ENCODE assay signal across 11 cellular contexts in genomic region chr3:40972350-40972749, GRCh38.
A peak's percentile ranks its signal among the peaks of the same experiment; 100 is the strongest.
DNase-seq lines count a peak whose midpoint lies in the region; ATAC-seq, FAIRE-seq and TF ChIP-seq lines count a peak whose summit lies in the region.
"Had no signal": no experiment of that assay in that cellular context is flagged by ENCODE, and none has a peak within 500 bp of the region (broad histone marks: within the 10 kb centered on the region; RNA-seq: fewer than 3 reads in every experiment).

No MANE protein-coding gene starts in this region.

- CTCF ChIA-PET in IMR-90 (lab: Yijun Ruan, JAX): no interaction called here

- no peak overlapping the region for H4K8ac ChIP-seq in IMR-90 (ENCODE audit: low read depth in 2 of 2, low read length in 2 of 2)

- no peak overlapping the region for H2BK15ac ChIP-seq in IMR-90 (ENCODE audit: low read depth, low read length)

- H2AK9ac ChIP-seq in IMR-90 (replicated peaks; ENCODE audit: low read depth, low read length, poor library complexity): no peak overlapping the region

- H3K9ac ChIP-seq in IMR-90 (ENCODE audit: low read depth, low read length): no peak overlapping the region

- no peak overlapping the region for H3K23ac ChIP-seq in IMR-90 (ENCODE audit: low read depth, low read length)

- H3K18ac ChIP-seq in IMR-90 (ENCODE audit: low read depth, low read length): no peak overlapping the region

- no peak overlapping the region for H2AK5ac ChIP-seq in IMR-90 (ENCODE audit: low read depth, low read length)

- no peaks in the 10 kb centered on the region for H4K20me1 ChIP-seq in IMR-90 (ENCODE audit: insufficient read depth, low read length)

- no peaks in the 10 kb centered on the region for H3K79me2 ChIP-seq in ACC112 (ENCODE audit: control insufficient read depth, insufficient read depth, low read length, unreplicated experiment)

- no CpG with 5 or more reads among the region's 4 CpGs for WGBS in IMR-90 (ENCODE audit: extremely low coverage in 2 of 2, insufficient read length in 1 of 2), 2 experiments
- 72 to 73% methylated on average over 4 of the region's 4 CpGs for WGBS in pancreas, 2 donors

- TF ChIP-seq CTCF in IMR-90 (conservative IDR thresholded peaks at IDR 0.05; ENCODE audit: low read depth, low read length): no peak
- no peak for TF ChIP-seq CTCF in breast epithelium (IDR thresholded peaks at IDR 0.05)
- no peak for TF ChIP-seq CTCF in pancreas (IDR thresholded peaks at IDR 0.05)
- TF ChIP-seq CTCF in mucosa of descending colon (IDR thresholded peaks at IDR 0.05): no peak

- no peak overlapping the region for H2BK120ac ChIP-seq in IMR-90 (ENCODE audit: low read depth, low read length)

- H3K36me3 ChIP-seq in ACC112 (ENCODE audit: insufficient read depth, low read length) (no peaks in the 10 kb centered on the region), IMR-90 (ENCODE audit: control insufficient read depth, insufficient read depth, low read length) (no peaks in the 10 kb centered on the region), breast epithelium (no peaks in the 10 kb centered on the region), pancreas (no peaks in the 10 kb centered on the region), mucosa of descending colon (ENCODE audit: low read depth) (no peaks in the 10 kb centered on the region), H7 (replicated peaks; ENCODE audit: control insufficient read depth, insufficient read depth, low read length) (no peaks in the 10 kb centered on the region)
- H3K36me3 ChIP-seq: thoracic aorta had no signal

- ATAC-seq in IMR-90 (ENCODE audit: low read depth) (no peak), pancreas (no peak), GM21825 (IDR thresholded peaks at IDR 0.05; ENCODE audit: unreplicated experiment) (no peak), mucosa of descending colon (no peak)

- H3K14ac ChIP-seq in IMR-90 (replicated peaks; ENCODE audit: low read depth, low read length): no peak overlapping the region

- H3K9me3 ChIP-seq in IMR-90 (ENCODE audit: control insufficient read depth, insufficient read depth, low read length): no peaks in the 10 kb centered on the region
- H3K9me3 ChIP-seq in breast epithelium: no peaks in the 10 kb centered on the region
- no peaks in the 10 kb centered on the region for H3K9me3 ChIP-seq in pancreas
- H3K9me3 ChIP-seq in mucosa of descending colon: no peaks in the 10 kb centered on the region
- H3K9me3 ChIP-seq: thoracic aorta had no signal

- dilution Hi-C loops in IMR-90 (cut with HindIII; ENCODE audit: low sequenced_read_pairs, unreplicated experiment): no loop called here

- H3K27me3 ChIP-seq in ACC112 (ENCODE audit: insufficient read depth, low read length) (no peaks in the 10 kb centered on the region), IMR-90 (ENCODE audit: control insufficient read depth, insufficient read depth, low read length) (no peaks in the 10 kb centered on the region), breast epithelium (no peaks in the 10 kb centered on the region), pancreas (no peaks in the 10 kb centered on the region), H7 (ENCODE audit: control insufficient read depth, insufficient read depth, low read length) (no peaks in the 10 kb centered on the region)

- H3K4me1 ChIP-seq in ACC112 (ENCODE audit: control insufficient read depth, insufficient read depth, low read length, unreplicated experiment): peaks cover 30% of the 10 kb centered on the region
- H3K4me1 ChIP-seq in IMR-90 (ENCODE audit: control insufficient read depth, insufficient read depth, low read length): peaks cover 4% of the 10 kb centered on the region; the same call in 1 of the 2 replicates
- peaks cover 15 to 21% of the 10 kb centered on the region in 2 donors for H3K4me1 ChIP-seq in breast epithelium
- peaks cover 0 to 12% (median 7%) of the 10 kb centered on the region in 3 donors for H3K4me1 ChIP-seq in pancreas
- peaks cover 13% of the 10 kb centered on the region for H3K4me1 ChIP-seq in mucosa of descending colon (ENCODE audit: low read depth)

- H3K9me1 ChIP-seq in IMR-90 (ENCODE audit: insufficient read depth, low read length): peaks cover 7% of the 10 kb centered on the region; the same call in 1 of the 2 replicates

- no peak overlapping the region for H3K4ac ChIP-seq in IMR-90 (ENCODE audit: low read depth, low read length)

- no peak for TF ChIP-seq RAD21 in IMR-90 (IDR thresholded peaks at IDR 0.05; ENCODE audit: low read length)

- no peak overlapping the region for H3K4me2 ChIP-seq in IMR-90 (ENCODE audit: low read depth, low read length)

- H3K27ac ChIP-seq in ACC112 (ENCODE audit: low read depth, low read length) (peak overlapping the region; percentile 88), IMR-90 (ENCODE audit: insufficient read depth, low read length) (no peak overlapping the region), breast epithelium (peak overlapping the region; percentile 76 to 90), pancreas (peak overlapping the region in 3 of 4 donors; percentile 13 to 82 (median 80))
- H3K27ac ChIP-seq: C4-2B had no signal

- FAIRE-seq in pancreas (lab: Jason Lieb, UNC): no peak

- H2BK20ac ChIP-seq in IMR-90 (ENCODE audit: low read depth, low read length): no peak overlapping the region

- DNase-seq in IMR-90 (no peak), breast epithelium (ENCODE audit: low spot score in 2 of 2) (no peak), pancreas (no peak), mucosa of descending colon (no peak), H7 (no peak), NCI-H2107 (lab: John Stamatoyannopoulos, UW) (no peak)
- DNase-seq: NCI-H2081 treated with DMSO at 0.1 percent for 48 hours had no signal

- no peak overlapping the region; the same call in 1 of the 2 replicates for H3K4me3 ChIP-seq in ACC112 (ENCODE audit: low read depth, low read length)
- no peak overlapping the region for H3K4me3 ChIP-seq in IMR-90 (ENCODE audit: insufficient read depth, low read depth, low read length)
- H3K4me3 ChIP-seq in breast epithelium: no peak overlapping the region
- no peak overlapping the region for H3K4me3 ChIP-seq in pancreas
- H3K4me3 ChIP-seq in mucosa of descending colon: no peak overlapping the region
- no peak overlapping the region for H3K4me3 ChIP-seq in H7 (ENCODE audit: insufficient read depth, low read depth, low read length)
- H3K4me3 ChIP-seq: thoracic aorta had no signal

- no peak overlapping the region for H2AFZ ChIP-seq in ACC112 (ENCODE audit: low read length, unreplicated experiment)
- no peak overlapping the region for H2AFZ ChIP-seq in IMR-90 (replicated peaks; ENCODE audit: low read length, poor library complexity)

- H2BK5ac ChIP-seq in IMR-90 (ENCODE audit: low read depth, low read length, poor library complexity, severe bottlenecking): no peak overlapping the region

- no peak overlapping the region for H4K5ac ChIP-seq in IMR-90 (ENCODE audit: low read depth, low read length)

- intact Hi-C loops in IMR-90 (cut with micrococcal nuclease) (no loop called here), breast epithelium (cut with DNase I; ENCODE audit: low total_unique reads) (no loop called here), pancreas (cut with DNase I) (no loop called here), mucosa of descending colon (cut with DNase I, micrococcal nuclease) (no loop called here)

- H3K56ac ChIP-seq in IMR-90 (ENCODE audit: extremely low read depth, insufficient read depth, low read length): no peak overlapping the region

- H3K79me1 ChIP-seq in IMR-90 (ENCODE audit: low read depth in 1 of 2, low read length in 2 of 2): no peaks in the 10 kb centered on the region; a peak in 1 of 4 replicates

- H4K91ac ChIP-seq in IMR-90 (ENCODE audit: insufficient read depth, low read depth, low read length): no peak overlapping the region

- BruUV-seq in IMR-90 (replicated peaks; lab: Mats Ljungman, UMichigan): no TSS peak

- POLR2A ChIA-PET in IMR-90 (lab: Charles Lee; ENCODE audit: unreplicated experiment): no interaction called here

- TF ChIP-seq POLR2A in IMR-90 (IDR thresholded peaks at IDR 0.05; ENCODE audit: low read depth, low read length): no peak
- TF ChIP-seq POLR2A in breast epithelium (IDR thresholded peaks at IDR 0.05): no peak

- in situ Hi-C loops in IMR-90 (cut with MboI; ENCODE audit: low sequenced_read_pairs): no loop called here

TF ChIP-seq in IMR-90, 13 proteins besides CTCF, POLR2A, EP300 and RAD21:
- peak; percentile 59 for TF ChIP-seq MAFK (IDR thresholded peaks at IDR 0.05; ENCODE audit: low read depth, low read length)
- TF ChIP-seq RCOR1 (IDR thresholded peaks at IDR 0.05; ENCODE audit: insufficient replicate concordance, low read length): no peak
TF ChIP-seq in IMR-90: peak in this region for 1.
